In genomic region chr1:17489764-17490417, GRCh38 we compare ENCODE assay signal across 5 cellular contexts. TPM values are rescaled to one million over a fixed set of nuclear protein-coding genes. Genes with fewer than 3 reads are reported as not detected.
"Had no signal": no experiment of that assay in that cellular context is flagged by ENCODE, and none has a peak within 500 bp of the region (broad histone marks: within the 10 kb centered on the region; RNA-seq: fewer than 3 reads in every experiment).

No MANE protein-coding gene starts in this region.

RNA-seq across cellular contexts. Expression of gene ARHGEF10L, which starts 49.6 kb away (rescaled TPM):
- total RNA-seq: activated CD4-positive, alpha-beta memory T cell treated with anti-CD3 and anti-CD28 coated beads, Interleukin-2, amount 10 ng/mL, durations not matched to agents 7 days and 5 days; activated CD4-positive, alpha-beta T cell treated with anti-CD3 and anti-CD28 coated beads, Interleukin-2, amount 10 ng/mL, durations not matched to agents 7 days and 5 days; activated naive CD4-positive, alpha-beta T cell treated with anti-CD3 and anti-CD28 coated beads, Interleukin-2, amount 50 U/mL, for 72 hours; activated T-cell treated with anti-CD3 and anti-CD28 coated beads, Interleukin-2, amount 50 U/mL, for 72 hours; T-helper 2 cell treated with Interferon-gamma antibody and Interleukin-4, amounts not matched to agents 100 ng/mL and 5 ng/mL, for 36 hours had no signal
